ENCODE assay signal across 8 cellular contexts in genomic region chr15:59372352-59373211, GRCh38. TPM values are rescaled to one million over a fixed set of nuclear protein-coding genes. Genes with fewer than 3 reads are reported as not detected.
DNase-seq lines count a peak whose midpoint lies in the region; ATAC-seq and TF ChIP-seq lines count a peak whose summit lies in the region.

MYO1E (minus strand) TSS chr15:59372871; CDS start chr15:59372500, 371 bp downstream.

- H2BK12ac ChIP-seq in mesenchymal stem cell (ENCODE audit: low read length in 2 of 2) = peak within 1 kb of the TSS; percentile 31 to 93

- H2BK5ac ChIP-seq in mesenchymal stem cell (ENCODE audit: low read depth, low read length, poor library complexity, severe bottlenecking) = peak within 1 kb of the TSS; percentile 98

- H2AFZ ChIP-seq in mesenchymal stem cell (ENCODE audit: low read depth, low read length) = peak within 1 kb of the TSS; percentile 93

- ATAC-seq in GM18868 (IDR thresholded peaks at IDR 0.05; ENCODE audit: unreplicated experiment) (peak; percentile 32), HG03135 (IDR thresholded peaks at IDR 0.05; ENCODE audit: unreplicated experiment) (peak; percentile 61)
- peak; percentile 76 for ATAC-seq in activated CD8-positive, alpha-beta T cell treated with anti-CD3 and anti-CD28 coated beads, Interleukin-2, amount 10 ng/mL, durations not matched to agents 7 days and 5 days
- peak; percentile 73 to 75 for ATAC-seq in stimulated activated naive B cell treated with anti-CD40 and anti-IgM and Interleukin-4, amounts not matched to agents 10 μg/mL and 1 μg/mL and 100 μg/mL, for 72 hours (replicated peaks)

- peaks cover 4% of the 10 kb centered on the region for H3K4me1 ChIP-seq in mesenchymal stem cell (ENCODE audit: control insufficient read depth, insufficient read depth, low read depth, low read length)

- H3K27ac ChIP-seq in mesenchymal stem cell (ENCODE audit: low read length, poor library complexity, severe bottlenecking) = peak within 1 kb of the TSS; percentile 95

- DNase-seq in AG10803 (ENCODE audit: low read depth) = peak; percentile 96
- DNase-seq in NCI-H226 = peak; percentile 99
- peak; percentile 61 for DNase-seq in activated CD8-positive, alpha-beta T cell treated with anti-CD3 and anti-CD28 coated beads, Interleukin-2, amount 10 ng/mL, durations not matched to agents 7 days and 5 days
- peak; percentile 98 for DNase-seq in epidermal melanocyte (ENCODE audit: insufficient read length, low spot score)
- DNase-seq in mesenchymal stem cell = peak; percentile 98
- peak; percentile 59 for DNase-seq in stimulated activated naive B cell treated with anti-CD40 and anti-IgM and Interleukin-4, amounts not matched to agents 10 μg/mL and 1 μg/mL and 100 μg/mL, for 72 hours

- no peaks in the 10 kb centered on the region for H3K9me3 Mint-ChIP-seq in activated CD8-positive, alpha-beta T cell treated with anti-CD3 and anti-CD28 coated beads, Interleukin-2, amount 10 ng/mL, durations not matched to agents 7 days and 5 days (ENCODE audit: insufficient read depth)
- no peaks in the 10 kb centered on the region for H3K9me3 Mint-ChIP-seq in stimulated activated naive B cell treated with anti-CD40 and anti-IgM and Interleukin-4, amounts not matched to agents 10 μg/mL and 1 μg/mL and 100 μg/mL, for 72 hours

- peak within 1 kb of the TSS; percentile 81 for H3K27ac Mint-ChIP-seq in activated CD8-positive, alpha-beta T cell treated with anti-CD3 and anti-CD28 coated beads, Interleukin-2, amount 10 ng/mL, durations not matched to agents 7 days and 5 days
- H3K27ac Mint-ChIP-seq in stimulated activated naive B cell treated with anti-CD40 and anti-IgM and Interleukin-4, amounts not matched to agents 10 μg/mL and 1 μg/mL and 100 μg/mL, for 72 hours = peak within 1 kb of the TSS; percentile 95

- peaks cover 11% of the 10 kb centered on the region for H3K36me3 Mint-ChIP-seq in activated CD8-positive, alpha-beta T cell treated with anti-CD3 and anti-CD28 coated beads, Interleukin-2, amount 10 ng/mL, durations not matched to agents 7 days and 5 days (ENCODE audit: low read depth)
- H3K36me3 Mint-ChIP-seq in stimulated activated naive B cell treated with anti-CD40 and anti-IgM and Interleukin-4, amounts not matched to agents 10 μg/mL and 1 μg/mL and 100 μg/mL, for 72 hours = peaks cover 15 to 34% of the 10 kb centered on the region in 2 donors

- peaks cover 0 to 13% of the 10 kb centered on the region in 2 experiments for H3K36me3 ChIP-seq in mesenchymal stem cell (ENCODE audit: control insufficient read depth in 1 of 2, insufficient read depth in 2 of 2, low read depth in 1 of 2, low read length in 2 of 2)

- peak within 1 kb of the TSS; percentile 40 to 96 for H3K14ac ChIP-seq in mesenchymal stem cell (ENCODE audit: low read length in 2 of 2)

- H3K4ac ChIP-seq in mesenchymal stem cell (ENCODE audit: low read depth in 1 of 2, low read length in 2 of 2) = peak within 1 kb of the TSS; percentile 82 to 94

- H3K9ac ChIP-seq in mesenchymal stem cell (ENCODE audit: low read length) = peak within 1 kb of the TSS; percentile 90

- H3K4me2 ChIP-seq in mesenchymal stem cell (ENCODE audit: low read length, poor library complexity, severe bottlenecking) = peak within 1 kb of the TSS; percentile 82

- H3K9me3 ChIP-seq in mesenchymal stem cell (ENCODE audit: control insufficient read depth, low read length) = no peaks in the 10 kb centered on the region

- H3K79me1 ChIP-seq in mesenchymal stem cell (replicated peaks; ENCODE audit: low read length, poor library complexity, severe bottlenecking) = peaks cover 2% of the 10 kb centered on the region

- POLR2A ChIA-PET in activated CD8-positive, alpha-beta T cell treated with anti-CD3 and anti-CD28 coated beads, Interleukin-2, amount 10 ng/mL, durations not matched to agents 7 days and 5 days (lab: Charles Lee) = no interaction called here

- H3K4me3 Mint-ChIP-seq in activated CD8-positive, alpha-beta T cell treated with anti-CD3 and anti-CD28 coated beads, Interleukin-2, amount 10 ng/mL, durations not matched to agents 7 days and 5 days = peak within 1 kb of the TSS; percentile 93
- peak within 1 kb of the TSS; percentile 92 to 94 for H3K4me3 Mint-ChIP-seq in stimulated activated naive B cell treated with anti-CD40 and anti-IgM and Interleukin-4, amounts not matched to agents 10 μg/mL and 1 μg/mL and 100 μg/mL, for 72 hours

- H3K27me3 ChIP-seq in mesenchymal stem cell (ENCODE audit: control insufficient read depth in 1 of 2, insufficient read depth in 1 of 2, low read length in 2 of 2) = no peaks in the 10 kb centered on the region

- no peak within 1 kb of the TSS for H2AK5ac ChIP-seq in mesenchymal stem cell (ENCODE audit: low read length, severe bottlenecking)

- peak within 1 kb of the TSS; percentile 73 to 93 for H3K18ac ChIP-seq in mesenchymal stem cell (ENCODE audit: low read depth in 1 of 2, low read length in 2 of 2)

- TF ChIP-seq CTCF in AG10803 (conservative IDR thresholded peaks at IDR 0.05; ENCODE audit: low read length) = no peak

- CTCF ChIA-PET in activated CD8-positive, alpha-beta T cell treated with anti-CD3 and anti-CD28 coated beads, Interleukin-2, amount 10 ng/mL, durations not matched to agents 7 days and 5 days (lab: Charles Lee) = interaction anchor here (0.9 to 1.2 kb wide), 3 partner anchors 9 to 156 kb away, joined by 3 to 4 read pairs (median 3); no protein-coding TSS in a partner anchor

- H3K4me1 Mint-ChIP-seq in activated CD8-positive, alpha-beta T cell treated with anti-CD3 and anti-CD28 coated beads, Interleukin-2, amount 10 ng/mL, durations not matched to agents 7 days and 5 days (ENCODE audit: low read depth) = peaks cover 43% of the 10 kb centered on the region
- H3K4me1 Mint-ChIP-seq in stimulated activated naive B cell treated with anti-CD40 and anti-IgM and Interleukin-4, amounts not matched to agents 10 μg/mL and 1 μg/mL and 100 μg/mL, for 72 hours = peaks cover 25 to 75% of the 10 kb centered on the region in 2 donors

- peaks cover 31% of the 10 kb centered on the region for H3K27me3 Mint-ChIP-seq in activated CD8-positive, alpha-beta T cell treated with anti-CD3 and anti-CD28 coated beads, Interleukin-2, amount 10 ng/mL, durations not matched to agents 7 days and 5 days (ENCODE audit: low read depth)
- H3K27me3 Mint-ChIP-seq in stimulated activated naive B cell treated with anti-CD40 and anti-IgM and Interleukin-4, amounts not matched to agents 10 μg/mL and 1 μg/mL and 100 μg/mL, for 72 hours = no peaks in the 10 kb centered on the region

- peak within 1 kb of the TSS; percentile 79 for H4K8ac ChIP-seq in mesenchymal stem cell (ENCODE audit: low read length)

- H4K91ac ChIP-seq in mesenchymal stem cell (ENCODE audit: low read length) = peak within 1 kb of the TSS; percentile 30

- H3K4me3 ChIP-seq in AG10803 (ENCODE audit: low read length) = peak within 1 kb of the TSS; percentile 88
- H3K4me3 ChIP-seq in mesenchymal stem cell (ENCODE audit: insufficient read depth in 1 of 2, low read depth in 1 of 2, low read length in 2 of 2) = peak within 1 kb of the TSS; percentile 79 to 97

- H2BK120ac ChIP-seq in mesenchymal stem cell (ENCODE audit: low read depth, low read length) = peak within 1 kb of the TSS; percentile 65

- H3K23ac ChIP-seq in mesenchymal stem cell (ENCODE audit: low read length in 2 of 2) = peak within 1 kb of the TSS in 1 of 2 experiments; percentile 75

- peak within 1 kb of the TSS; percentile 96 for H2BK15ac ChIP-seq in mesenchymal stem cell (ENCODE audit: low read depth, poor library complexity, severe bottlenecking)

- under 1% methylated on average over 70 of the region's 74 CpGs for WGBS in mesenchymal stem cell

RNA-seq across cellular contexts. Expression of gene MYO1E, which starts in this region (rescaled TPM):
- total RNA-seq in activated CD8-positive, alpha-beta T cell treated with anti-CD3 and anti-CD28 coated beads, Interleukin-2, amount 10 ng/mL, durations not matched to agents 7 days and 5 days = 100 to 1,000 TPM in 1 of 2 experiments, 10 to 100 TPM in 1; 90.4 to 101 TPM
- 86.7 TPM for polyA plus RNA-seq in mesenchymal stem cell (2013, experiment 1 of 2)
- polyA plus RNA-seq in mesenchymal stem cell (2013, experiment 2 of 2) = 85.0 TPM

Comparison
In these comparisons a context has a peak if more than half of its experiments do, and no peak if none do; other contexts are left out.
1. Peak in every context shown above with its lines: DNase-seq, ATAC-seq, H3K4me3 ChIP-seq and H3K27ac ChIP-seq.